Comparison of ENCODE assay signal across 25 cellular contexts in genomic region chr7:40815022-40815421, GRCh38.
"Had no signal": no experiment of that assay in that cellular context is flagged by ENCODE, and none has a peak within 500 bp of the region (broad histone marks: within the 10 kb centered on the region; RNA-seq: fewer than 3 reads in every experiment).

No MANE protein-coding gene starts in this region.

- H3K4me3 ChIP-seq: colonic mucosa, heart left ventricle, left ventricle myocardium inferior, lung, psoas muscle, sigmoid colon, transverse colon had no signal

- ATAC-seq: activated CD4-positive, alpha-beta T cell treated with anti-CD3 and anti-CD28 coated beads for 36 hours; activated CD8-positive, alpha-beta memory T cell treated with anti-CD3 and anti-CD28 coated beads, Interleukin-2, amount 10 ng/mL, durations not matched to agents 7 days and 5 days; activated CD8-positive, alpha-beta T cell treated with anti-CD3 and anti-CD28 coated beads, Interleukin-2, amount 10 ng/mL, durations not matched to agents 7 days and 5 days; activated naive CD8-positive, alpha-beta T cell treated with anti-CD3 and anti-CD28 coated beads, Interleukin-2, amount 50 U/mL, for 24 hours; heart left ventricle; psoas muscle had no signal

- H3K4me1 Mint-ChIP-seq: activated CD4-positive, alpha-beta T cell treated with anti-CD3 and anti-CD28 coated beads for 36 hours; activated CD8-positive, alpha-beta memory T cell treated with anti-CD3 and anti-CD28 coated beads, Interleukin-2, amount 10 ng/mL, durations not matched to agents 7 days and 5 days; activated naive CD4-positive, alpha-beta T cell treated with anti-CD3 and anti-CD28 coated beads, Interleukin-2, amount 50 U/mL, for 24 hours; nephron progenitor cell had no signal

- H3K27ac Mint-ChIP-seq: activated CD4-positive, alpha-beta T cell treated with anti-CD3 and anti-CD28 coated beads for 36 hours; activated CD8-positive, alpha-beta memory T cell treated with anti-CD3 and anti-CD28 coated beads, Interleukin-2, amount 10 ng/mL, durations not matched to agents 7 days and 5 days; activated CD8-positive, alpha-beta T cell treated with anti-CD3 and anti-CD28 coated beads, Interleukin-2, amount 10 ng/mL, durations not matched to agents 7 days and 5 days; activated naive CD4-positive, alpha-beta T cell treated with anti-CD3 and anti-CD28 coated beads, Interleukin-2, amount 50 U/mL, for 24 hours; activated naive CD8-positive, alpha-beta T cell treated with anti-CD3 and anti-CD28 coated beads, Interleukin-2, amount 50 U/mL, for 24 hours; activated T-helper 2 cell treated with anti-CD3 and anti-CD28 coated beads, Interferon-gamma antibody, Interleukin-2, Interleukin-4, amounts not matched to agents 10 μg/mL and 5 μg/mL and 100 μg/mL, durations not matched to agents 14 hours and 24 hours and 36 hours; naive B cell; nephron progenitor cell had no signal

- H2AFZ ChIP-seq: parathyroid adenoma had no signal

- H3K79me2 ChIP-seq: parathyroid adenoma had no signal

- H3K36me3 Mint-ChIP-seq: activated CD8-positive, alpha-beta memory T cell treated with anti-CD3 and anti-CD28 coated beads, Interleukin-2, amount 10 ng/mL, durations not matched to agents 7 days and 5 days; activated naive CD4-positive, alpha-beta T cell treated with anti-CD3 and anti-CD28 coated beads, Interleukin-2, amount 50 U/mL, for 24 hours had no signal

- H3K27me3 ChIP-seq: colonic mucosa, heart left ventricle, sigmoid colon, transverse colon had no signal

- H3K27ac ChIP-seq: colonic mucosa, heart left ventricle, left ventricle myocardium inferior, parathyroid adenoma, psoas muscle, sigmoid colon, transverse colon had no signal

- DNase-seq: activated CD4-positive, alpha-beta T cell treated with anti-CD3 and anti-CD28 coated beads for 36 hours; activated CD4-positive, CD25-positive, alpha-beta regulatory T cell; activated CD8-positive, alpha-beta memory T cell treated with anti-CD3 and anti-CD28 coated beads, Interleukin-2, amount 10 ng/mL, durations not matched to agents 7 days and 5 days; activated CD8-positive, alpha-beta T cell treated with anti-CD3 and anti-CD28 coated beads, Interleukin-2, amount 10 ng/mL, durations not matched to agents 7 days and 5 days; activated naive CD8-positive, alpha-beta T cell treated with anti-CD3 and anti-CD28 coated beads, Interleukin-2, amount 50 U/mL, for 24 hours; activated T-cell treated with anti-CD3 and anti-CD28 coated beads, Interleukin-2, amount 50 U/mL, for 48 hours; amygdala; cerebellar nuclear complex; colonic mucosa; effector CD8-positive, alpha-beta T cell; heart left ventricle; hypothalamus; left ventricle myocardium inferior; naive B cell; nephron progenitor cell; psoas muscle; sigmoid colon; stimulated activated CD4-positive, alpha-beta T cell treated with anti-CD3 and anti-CD28 coated beads, Interleukin-15, amount 100 ng/mL, for 24 hours; stimulated activated CD4-positive, alpha-beta T cell treated with anti-CD3 and anti-CD28 coated beads, Interleukin-2, amount 100 ng/mL, for 24 hours; stimulated activated naive CD4-positive, alpha-beta T cell treated with Interleukin-2 at 50 U/mL for 16 hours; transverse colon had no signal

- H3K4me3 Mint-ChIP-seq: activated CD4-positive, alpha-beta T cell treated with anti-CD3 and anti-CD28 coated beads for 36 hours; activated CD8-positive, alpha-beta memory T cell treated with anti-CD3 and anti-CD28 coated beads, Interleukin-2, amount 10 ng/mL, durations not matched to agents 7 days and 5 days; activated CD8-positive, alpha-beta T cell treated with anti-CD3 and anti-CD28 coated beads, Interleukin-2, amount 10 ng/mL, durations not matched to agents 7 days and 5 days; activated naive CD4-positive, alpha-beta T cell treated with anti-CD3 and anti-CD28 coated beads, Interleukin-2, amount 50 U/mL, for 24 hours; activated naive CD8-positive, alpha-beta T cell treated with anti-CD3 and anti-CD28 coated beads, Interleukin-2, amount 50 U/mL, for 24 hours; nephron progenitor cell had no signal

- H3K27me3 Mint-ChIP-seq: activated CD4-positive, alpha-beta T cell treated with anti-CD3 and anti-CD28 coated beads for 36 hours; activated CD8-positive, alpha-beta memory T cell treated with anti-CD3 and anti-CD28 coated beads, Interleukin-2, amount 10 ng/mL, durations not matched to agents 7 days and 5 days; activated naive CD4-positive, alpha-beta T cell treated with anti-CD3 and anti-CD28 coated beads, Interleukin-2, amount 50 U/mL, for 24 hours; activated naive CD8-positive, alpha-beta T cell treated with anti-CD3 and anti-CD28 coated beads, Interleukin-2, amount 50 U/mL, for 24 hours; naive B cell had no signal

- H3K9ac ChIP-seq: parathyroid adenoma had no signal

- H3K36me3 ChIP-seq: colonic mucosa, heart left ventricle, left ventricle myocardium inferior, sigmoid colon, transverse colon had no signal

- H3K9me3 ChIP-seq: colonic mucosa, transverse colon had no signal

- H3K4me1 ChIP-seq: colonic mucosa, heart left ventricle, left ventricle myocardium inferior, parathyroid adenoma, psoas muscle, sigmoid colon, transverse colon had no signal
